8 cellular contexts compared by ENCODE assay signal in genomic region chr18:13680612-13681011, GRCh38. TPM values are rescaled to one million over a fixed set of nuclear protein-coding genes. Genes with fewer than 3 reads are reported as not detected.
A peak's percentile ranks its signal among the peaks of the same experiment; 100 is the strongest.
DNase-seq lines count a peak whose midpoint lies in the region; ATAC-seq and TF ChIP-seq lines count a peak whose summit lies in the region.

No MANE protein-coding gene starts in this region.

- H3K4me2 ChIP-seq in DND-41 (ENCODE audit: insufficient read depth, low read length) = no peak overlapping the region

- peaks cover 14% of the 10 kb centered on the region; the same call in 1 of the 2 replicates for H4K20me1 ChIP-seq in DND-41 (ENCODE audit: insufficient read depth, low read length)

- peaks cover 17% of the 10 kb centered on the region; the same call in 1 of the 2 replicates for H3K36me3 ChIP-seq in DND-41 (ENCODE audit: insufficient read depth, low read length)
- no peaks in the 10 kb centered on the region for H3K36me3 ChIP-seq in colonic mucosa

- H3K27ac ChIP-seq in DND-41 (ENCODE audit: low read length) (no peak overlapping the region), colonic mucosa (no peak overlapping the region)

- H3K27me3 ChIP-seq in DND-41 (ENCODE audit: insufficient read depth, low read length, poor library complexity) = no peaks in the 10 kb centered on the region
- no peaks in the 10 kb centered on the region for H3K27me3 ChIP-seq in colonic mucosa

- no peaks in the 10 kb centered on the region for H3K4me1 ChIP-seq in DND-41 (ENCODE audit: insufficient read depth, low read length)
- no peaks in the 10 kb centered on the region for H3K4me1 ChIP-seq in colonic mucosa

- ATAC-seq in DND-41 (ENCODE audit: insufficient read depth, low read depth) (peak; percentile 64; the same call in 1 of the 3 replicates), HG03342 (IDR thresholded peaks at IDR 0.05; ENCODE audit: unreplicated experiment) (peak; percentile 49), GM19395 (IDR thresholded peaks at IDR 0.05; ENCODE audit: unreplicated experiment) (no peak)

- peak; percentile 37 for TF ChIP-seq CTCF in DND-41 (IDR thresholded peaks at IDR 0.05; ENCODE audit: borderline replicate concordance, extremely low read depth, low read length, poor library complexity, severe bottlenecking)
- peak; percentile 33 for TF ChIP-seq CTCF in colonic mucosa (IDR thresholded peaks at IDR 0.05)

- H2AFZ ChIP-seq in DND-41 (ENCODE audit: low read depth, low read length) = no peak overlapping the region

- intact Hi-C loops in colonic mucosa (cut with DNase I) = no loop called here

- H3K9ac ChIP-seq in DND-41 (ENCODE audit: low read depth, low read length) (no peak overlapping the region), colonic mucosa (ENCODE audit: low read depth in 2 of 2, low read length in 2 of 2) (no peak overlapping the region)

- peaks cover 61% of the 10 kb centered on the region for H3K79me2 ChIP-seq in DND-41 (ENCODE audit: insufficient read depth, low read length)

- H3K4me3 ChIP-seq in DND-41 (ENCODE audit: low read depth in 1 of 2, low read length in 2 of 2) = no peak overlapping the region
- no peak overlapping the region for H3K4me3 ChIP-seq in colonic mucosa

- H3K9me3 ChIP-seq in DND-41 (ENCODE audit: insufficient read depth, low read length, severe bottlenecking) (no peaks in the 10 kb centered on the region), colonic mucosa (no peaks in the 10 kb centered on the region)

- DNase-seq in DND-41 (no peak), colonic mucosa (no peak), medulla oblongata (ENCODE audit: extremely low spot score) (peak; percentile 65), GM03348 (ENCODE audit: low spot score) (no peak), NOMO-1 (lab: John Stamatoyannopoulos, UW; ENCODE audit: unreplicated experiment in 2 of 2) (no peak)
- no peak for DNase-seq in effector CD4-positive, alpha-beta T cell

RNA-seq across cellular contexts. Expression of gene FAM210A, which starts 45.7 kb away (rescaled TPM):
- 10 to 100 TPM; 18.6 to 31.0 TPM for total RNA-seq in colonic mucosa

RNA-seq across cellular contexts. Expression of gene RNMT, which starts 45.9 kb away (rescaled TPM):
- 10 to 100 TPM; 17.0 to 43.4 TPM for total RNA-seq in colonic mucosa
